18 cellular contexts compared by ENCODE assay signal in genomic region chr12:72995616-72996015, GRCh38.
"Had no signal": no experiment of that assay in that cellular context is flagged by ENCODE, and none has a peak within 500 bp of the region (broad histone marks: within the 10 kb centered on the region; RNA-seq: fewer than 3 reads in every experiment).

No MANE protein-coding gene starts in this region.

- H3K4me2 ChIP-seq: hepatocyte had no signal

- H2AFZ ChIP-seq: hepatocyte had no signal

- H3K27ac ChIP-seq: body of pancreas, dorsolateral prefrontal cortex, epithelial cell of prostate, foreskin keratinocyte, hepatocyte, spleen had no signal

- H3K36me3 ChIP-seq: spleen had no signal

- H3K4me3 ChIP-seq: body of pancreas, dorsolateral prefrontal cortex, hepatocyte, mucosa of descending colon, spleen had no signal

- DNase-seq: activated CD4-positive, alpha-beta memory T cell treated with anti-CD3 and anti-CD28 coated beads, Interleukin-2, amount 10 ng/mL, durations not matched to agents 7 days and 5 days; activated CD4-positive, alpha-beta T cell treated with anti-CD3 and anti-CD28 coated beads for 48 hours; activated CD4-positive, CD25-positive, alpha-beta regulatory T cell; activated naive CD4-positive, alpha-beta T cell treated with anti-CD3 and anti-CD28 coated beads for 36 hours; activated T-cell treated with anti-CD3 and anti-CD28 coated beads, Interleukin-2, amount 50 U/mL, for 24 hours; body of pancreas; caudate nucleus; dorsolateral prefrontal cortex; foreskin keratinocyte; mucosa of descending colon; naive B cell; retina; spleen; stimulated activated CD4-positive, alpha-beta T cell treated with anti-CD3 and anti-CD28 coated beads, Interleukin-1b, Interleukin-23, amount 100 ng/mL, for 48 hours; stimulated activated CD8-positive, alpha-beta memory T cell treated with anti-CD3 and anti-CD28 coated beads, Interleukin-4, amount 100 ng/mL, for 48 hours; stimulated activated naive CD4-positive, alpha-beta T cell had no signal

- H3K4me1 ChIP-seq: body of pancreas, foreskin keratinocyte, spleen had no signal

- H3K27me3 ChIP-seq: body of pancreas, dorsolateral prefrontal cortex, foreskin keratinocyte, hepatocyte, spleen had no signal

- H3K79me2 ChIP-seq: hepatocyte had no signal

- H3K9me3 ChIP-seq: body of pancreas, spleen had no signal

- ATAC-seq: body of pancreas, foreskin keratinocyte, mucosa of descending colon had no signal
